Comparison of ENCODE assay signal across 20 cellular contexts in genomic region chr1:18618546-18619466, GRCh38. TPM values are rescaled to one million over a fixed set of nuclear protein-coding genes. Genes with fewer than 3 reads are reported as not detected.
DNase-seq lines count a peak whose midpoint lies in the region; ATAC-seq, FAIRE-seq and TF ChIP-seq lines count a peak whose summit lies in the region.
"Had no signal": no experiment of that assay in that cellular context is flagged by ENCODE, and none has a peak within 500 bp of the region (broad histone marks: within the 10 kb centered on the region; RNA-seq: fewer than 3 reads in every experiment).

No MANE protein-coding gene starts in this region.

- H3K4me3 Mint-ChIP-seq in effector memory CD8-positive, alpha-beta T cell: no peak overlapping the region
- H3K4me3 Mint-ChIP-seq: activated CD4-positive, alpha-beta memory T cell treated with anti-CD3 and anti-CD28 coated beads for 36 hours had no signal

- DNase-seq in A549 (ENCODE audit: low read depth in 1 of 2, low spot score in 1 of 2): peak; percentile 53 to 68
- peak; percentile 60 for DNase-seq in H54 (ENCODE audit: insufficient read length, low spot score)
- peak; percentile 86 for DNase-seq in RWPE1 (ENCODE audit: low spot score)
- peak; percentile 50 to 76 for DNase-seq in foreskin keratinocyte
- no peak for DNase-seq in GM03348 (ENCODE audit: low spot score)
- DNase-seq in NCI-H187 (lab: John Stamatoyannopoulos, UW): no peak
- DNase-seq in lower lobe of right lung: no peak
- DNase-seq in effector memory CD8-positive, alpha-beta T cell: no peak
- DNase-seq: activated CD4-positive, alpha-beta memory T cell treated with anti-CD3 and anti-CD28 coated beads for 36 hours; activated gamma-delta T cell treated with Interleukin-2 at 50 U/mL for 16 hours; AML-193; IMR-90; kidney; NCI-H1694 treated with DMSO at 0.1 percent for 48 hours; NCI-H69; posterior cingulate gyrus; Right ventricle myocardium superior had no signal

- no peak for TF ChIP-seq POLR2A in A549 (IDR thresholded peaks at IDR 0.05; ENCODE audit: low read length)
- TF ChIP-seq POLR2A in H54 (IDR thresholded peaks at IDR 0.05; ENCODE audit: low read depth, low read length): no peak

- H3K4me3 ChIP-seq in A549 (no peak overlapping the region), lower lobe of right lung (no peak overlapping the region)

- H3K4me2 ChIP-seq in A549: peak overlapping the region; percentile 37

- H3K27me3 Mint-ChIP-seq in effector memory CD8-positive, alpha-beta T cell: peaks cover 48 to 50% of the 10 kb centered on the region in 2 donors

- H3K9me3 Mint-ChIP-seq in effector memory CD8-positive, alpha-beta T cell: no peaks in the 10 kb centered on the region
- H3K9me3 Mint-ChIP-seq: activated CD4-positive, alpha-beta memory T cell treated with anti-CD3 and anti-CD28 coated beads for 36 hours had no signal

- WGBS in A549 (ENCODE audit: missing lambda C conversion rate): 25% methylated on average over 9 of the region's 10 CpGs

- no peaks in the 10 kb centered on the region for H3K9me3 ChIP-seq in A549
- no peaks in the 10 kb centered on the region for H3K9me3 ChIP-seq in lower lobe of right lung

- peaks cover 41% of the 10 kb centered on the region for H3K27me3 ChIP-seq in foreskin keratinocyte
- H3K27me3 ChIP-seq in lower lobe of right lung (ENCODE audit: low read depth): peaks cover 40% of the 10 kb centered on the region

- TF ChIP-seq RAD21 in A549 (conservative IDR thresholded peaks at IDR 0.05 in 1 of 2, IDR thresholded peaks at IDR 0.05 in 1 of 2): no peak

- no peaks in the 10 kb centered on the region for H3K36me3 ChIP-seq in lower lobe of right lung

- TF ChIP-seq CTCF in A549 (IDR thresholded peaks at IDR 0.05): no peak
- no peak for TF ChIP-seq CTCF in RWPE1 (conservative IDR thresholded peaks at IDR 0.05; ENCODE audit: low read depth)
- no peak for TF ChIP-seq CTCF in foreskin keratinocyte (conservative IDR thresholded peaks at IDR 0.05)
- TF ChIP-seq CTCF in lower lobe of right lung (IDR thresholded peaks at IDR 0.05): no peak

- TF ChIP-seq EP300 in A549 (IDR thresholded peaks at IDR 0.05): no peak

- peak overlapping the region in 1 of 2 donors; percentile 23 for H3K27ac Mint-ChIP-seq in effector memory CD8-positive, alpha-beta T cell
- H3K27ac Mint-ChIP-seq: activated CD4-positive, alpha-beta memory T cell treated with anti-CD3 and anti-CD28 coated beads for 36 hours had no signal

- CTCF ChIA-PET in A549 (lab: Yijun Ruan, JAX) (no interaction called here), RWPE1 (lab: Yijun Ruan, JAX) (no interaction called here)

- ATAC-seq in A549 (peak; percentile 86 to 94), foreskin keratinocyte (peak; percentile 95), lower lobe of right lung (no peak)
- ATAC-seq in effector memory CD8-positive, alpha-beta T cell (replicated peaks): no peak

- FAIRE-seq in A549 (lab: Jason Lieb, UNC) (no peak), H54 (lab: Jason Lieb, UNC) (no peak)
- FAIRE-seq: kidney had no signal

- intact Hi-C loops in lower lobe of right lung (cut with DNase I): no loop called here

- no peaks in the 10 kb centered on the region for H3K4me1 Mint-ChIP-seq in effector memory CD8-positive, alpha-beta T cell (ENCODE audit: low read depth in 2 of 2)

- H3K4me1 ChIP-seq in A549 (peaks cover 19% of the 10 kb centered on the region), foreskin keratinocyte (peaks cover 4% of the 10 kb centered on the region), lower lobe of right lung (no peaks in the 10 kb centered on the region)

- no peaks in the 10 kb centered on the region for H3K36me3 Mint-ChIP-seq in effector memory CD8-positive, alpha-beta T cell (ENCODE audit: insufficient read depth)
- H3K36me3 Mint-ChIP-seq: activated CD4-positive, alpha-beta memory T cell treated with anti-CD3 and anti-CD28 coated beads for 36 hours had no signal

- H3K27ac ChIP-seq in A549 (peak overlapping the region; percentile 39 to 83), RWPE1 (no peak overlapping the region; the same call in 1 of the 2 replicates), foreskin keratinocyte (no peak overlapping the region), lower lobe of right lung (no peak overlapping the region)

- POLR2A ChIA-PET in A549 (lab: Yijun Ruan, JAX) (no interaction called here), RWPE1 (lab: Yijun Ruan, JAX; ENCODE audit: low non-redundant PET) (interaction anchor here (0.6 kb wide), 1 partner anchor 284 kb away, joined by 4 read pairs; no protein-coding TSS in a partner anchor)

TF ChIP-seq in A549, 52 proteins besides CTCF, POLR2A, EP300 and RAD21:
- TF ChIP-seq JUNB (IDR thresholded peaks at IDR 0.05): peak; percentile 58
- TF ChIP-seq SMC3 (IDR thresholded peaks at IDR 0.05): no peak
- no peak for TF ChIP-seq NR3C1 (IDR thresholded peaks at IDR 0.05)
- peak; percentile 68; the same call in 1 of the 2 replicates for TF ChIP-seq FOSL2 (IDR thresholded peaks at IDR 0.05)
- TF ChIP-seq FOSL2 (CRISPR knock-in tag; IDR thresholded peaks at IDR 0.05): peak; percentile 85
- TF ChIP-seq RCOR1 (IDR thresholded peaks at IDR 0.05; ENCODE audit: low read depth, low read length): no peak
- TF ChIP-seq EHF (CRISPR knock-in tag; IDR thresholded peaks at IDR 0.05): no peak

RNA-seq across cellular contexts. Expression of gene PAX7, which starts 11.8 kb away (rescaled TPM):
- polyA plus RNA-seq in A549 (2011; rRNA removed) (0.48 and 0.93 TPM in 2 replicates), A549 (2017; fragmentation: RNase III; extraction: RNeasy Plus Mini Kit Qiagen cat#74134 plus additional on column Dnase treatment) (0.13 to 0.23 TPM (median 0.21 TPM) in 3 replicates), foreskin keratinocyte (not detected in 2 replicates)
- polyA plus RNA-seq in A549 (2012; cell fraction: cytosol; rRNA removed): 0.18 and 0.19 TPM in 2 replicates
- 0.16 and 0.19 TPM in 2 replicates for polyA plus RNA-seq in A549 (2012; cell fraction: nucleus; rRNA removed)
- polyA minus RNA-seq in A549 (2011; rRNA and poly(A)+ RNA removed): 0.45 and 0.54 TPM in 2 replicates
- total RNA-seq in foreskin keratinocyte (not detected in 2 replicates), lower lobe of right lung (not detected)
- total RNA-seq: activated CD4-positive, alpha-beta memory T cell treated with anti-CD3 and anti-CD28 coated beads for 36 hours; cardiac septum; glomerular endothelial cell; IMR-90; kidney; myocyte; Right ventricle myocardium superior had no signal
- polyA plus RNA-seq: IMR-90 had no signal

Comparison
In these comparisons a context has a peak if more than half of its experiments do, and no peak if none do; other contexts are left out.
1. ATAC-seq: peak in A549 (2 of 2) and foreskin keratinocyte (single experiment); none in lower lobe of right lung (0 of 2) and effector memory CD8-positive, alpha-beta T cell (single experiment).
2. DNase-seq: peak in A549 (2 of 2), H54 (single experiment), RWPE1 (single experiment) and foreskin keratinocyte (2 of 2); none in GM03348 (single experiment), NCI-H187 (0 of 2), lower lobe of right lung (single experiment) and effector memory CD8-positive, alpha-beta T cell (0 of 3).
3. H3K27ac ChIP-seq: peak in A549 (2 of 2); none in RWPE1 (single experiment), foreskin keratinocyte (single experiment) and lower lobe of right lung (single experiment).